Comparison of ENCODE assay signal across 8 cellular contexts in the genomic region with DNA sequence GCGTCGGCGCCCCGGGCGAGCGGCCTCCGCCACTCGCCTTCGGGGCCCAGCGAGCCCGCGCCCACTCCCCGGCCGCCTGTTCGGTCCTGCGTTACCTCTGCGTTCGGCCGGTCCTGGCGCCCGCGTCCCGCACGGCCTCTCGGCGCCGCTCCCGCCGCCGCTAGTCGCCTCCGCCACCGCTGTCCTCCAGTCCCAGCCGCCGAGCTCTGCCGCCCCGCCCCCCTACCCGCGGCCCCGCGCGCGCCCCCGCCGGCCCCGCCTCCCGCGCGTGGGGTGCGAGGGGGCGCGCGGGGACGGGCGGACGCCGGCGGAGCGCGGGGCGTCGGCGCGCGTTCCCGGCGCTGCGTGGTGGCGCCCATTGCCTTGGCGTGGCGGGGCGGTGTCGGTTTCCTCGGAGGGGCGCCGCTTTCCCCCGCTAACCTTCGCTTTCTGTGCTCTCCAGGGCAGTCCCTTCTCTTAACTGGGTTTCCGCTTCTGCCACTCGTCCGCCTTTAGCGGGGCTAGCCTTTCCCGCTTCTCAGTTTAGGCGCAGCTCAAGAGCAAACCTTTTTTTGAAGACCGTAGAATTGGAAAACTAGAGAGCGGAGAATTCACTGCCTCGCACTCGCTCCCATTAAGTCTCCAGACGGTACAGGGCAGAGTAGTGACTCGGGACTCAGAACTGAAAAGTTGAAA. TPM values are rescaled to one million over a fixed set of nuclear protein-coding genes. Genes with fewer than 3 reads are reported as not detected.
DNase-seq lines count a peak whose midpoint lies in the region; ATAC-seq and TF ChIP-seq lines count a peak whose summit lies in the region.

A gene with protein sequence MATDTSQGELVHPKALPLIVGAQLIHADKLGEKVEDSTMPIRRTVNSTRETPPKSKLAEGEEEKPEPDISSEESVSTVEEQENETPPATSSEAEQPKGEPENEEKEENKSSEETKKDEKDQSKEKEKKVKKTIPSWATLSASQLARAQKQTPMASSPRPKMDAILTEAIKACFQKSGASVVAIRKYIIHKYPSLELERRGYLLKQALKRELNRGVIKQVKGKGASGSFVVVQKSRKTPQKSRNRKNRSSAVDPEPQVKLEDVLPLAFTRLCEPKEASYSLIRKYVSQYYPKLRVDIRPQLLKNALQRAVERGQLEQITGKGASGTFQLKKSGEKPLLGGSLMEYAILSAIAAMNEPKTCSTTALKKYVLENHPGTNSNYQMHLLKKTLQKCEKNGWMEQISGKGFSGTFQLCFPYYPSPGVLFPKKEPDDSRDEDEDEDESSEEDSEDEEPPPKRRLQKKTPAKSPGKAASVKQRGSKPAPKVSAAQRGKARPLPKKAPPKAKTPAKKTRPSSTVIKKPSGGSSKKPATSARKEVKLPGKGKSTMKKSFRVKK (minus strand): TSS at position 208 of the 675 bp plus-strand sequence. CDS start 6,867 bp downstream, outside the sequence.

- H3K36me3 ChIP-seq in BE2C (no peaks in the 10 kb centered on the region), right lobe of liver (no peaks in the 10 kb centered on the region)

- intact Hi-C loops in right lobe of liver (cut with DNase I), result no loop called here

- H3K4me3 ChIP-seq in BE2C (ENCODE audit: low read depth, low read length) (peak within 1 kb of the TSS; percentile 90), right lobe of liver (peak within 1 kb of the TSS; percentile 90 to 94 (median 90))

- DNase-seq in BE2C (peak; percentile 64), NCI-H69 (lab: John Stamatoyannopoulos, UW) (peak; percentile 85), dermis microvascular lymphatic vessel endothelial cell (ENCODE audit: low read depth in 2 of 2) (peak; percentile 16 to 77), right lobe of liver (peak; percentile 83 to 86 (median 86))
- peak; percentile 77 to 78 for DNase-seq in activated CD4-positive, alpha-beta T cell treated with anti-CD3 and anti-CD28 coated beads, Interleukin-2, amount 50 U/mL, for 4 hours
- peak; percentile 77 for DNase-seq in stimulated activated CD4-positive, alpha-beta T cell treated with anti-CD3 and anti-CD28 coated beads, Interleukin-4, amount 100 ng/mL, for 24 hours

- H3K4me1 ChIP-seq in BE2C, result 0 out of 2 replicates have a peak, but pooled peaks cover 3% of the 10 kb centered on the region
- H3K4me1 ChIP-seq in right lobe of liver, result peaks cover 0 to 14% (median 4%) of the 10 kb centered on the region in 4 donors

- H3K9me3 ChIP-seq in BE2C (no peaks in the 10 kb centered on the region), right lobe of liver (no peaks in the 10 kb centered on the region)

- 0% methylated on average over 18 of the region's 90 CpGs for WGBS in right lobe of liver (ENCODE audit: insufficient coverage, low coverage, low lambda C conversion rate, missing lambda C conversion rate)

- peak; percentile 83 for TF ChIP-seq POLR2A in GM19099 (IDR thresholded peaks at IDR 0.05; ENCODE audit: extremely low read depth, insufficient read length, low read depth)
- peak; percentile 66 for TF ChIP-seq POLR2A in right lobe of liver (IDR thresholded peaks at IDR 0.05)

- ATAC-seq in HG03354 (IDR thresholded peaks at IDR 0.05; ENCODE audit: poor library complexity, severe bottlenecking, unreplicated experiment) (peak; percentile 55), right lobe of liver (peak; percentile 61 to 81 (median 72))

- H3K27ac ChIP-seq in right lobe of liver, result peak within 1 kb of the TSS; percentile 96 to 97 (median 97)

- H3K27me3 ChIP-seq in BE2C (no peaks in the 10 kb centered on the region), right lobe of liver (no peaks in the 10 kb centered on the region)

- TF ChIP-seq CTCF in BE2C (IDR thresholded peaks at IDR 0.05; ENCODE audit: low read depth, low read length), result no peak
- TF ChIP-seq CTCF in right lobe of liver (IDR thresholded peaks at IDR 0.05), result no peak

RNA-seq across cellular contexts. Expression of the gene that starts here (rescaled TPM):
- 53.5 TPM for polyA plus RNA-seq in BE2C (2012; ENCODE audit: insufficient read depth, insufficient read length, low read depth)
- total RNA-seq in dermis microvascular lymphatic vessel endothelial cell (150 and 192 TPM in 2 replicates), right lobe of liver (10 to 100 TPM; 60.6 to 84.6 (median 70.7) TPM)

Comparison
In these comparisons a context has a peak if more than half of its experiments do, and no peak if none do; other contexts are left out.
1. Peak in every context shown above with its lines: DNase-seq, ATAC-seq, H3K4me3 ChIP-seq and H3K27ac ChIP-seq.